22 cellular contexts compared by ENCODE assay signal in the genomic region with DNA sequence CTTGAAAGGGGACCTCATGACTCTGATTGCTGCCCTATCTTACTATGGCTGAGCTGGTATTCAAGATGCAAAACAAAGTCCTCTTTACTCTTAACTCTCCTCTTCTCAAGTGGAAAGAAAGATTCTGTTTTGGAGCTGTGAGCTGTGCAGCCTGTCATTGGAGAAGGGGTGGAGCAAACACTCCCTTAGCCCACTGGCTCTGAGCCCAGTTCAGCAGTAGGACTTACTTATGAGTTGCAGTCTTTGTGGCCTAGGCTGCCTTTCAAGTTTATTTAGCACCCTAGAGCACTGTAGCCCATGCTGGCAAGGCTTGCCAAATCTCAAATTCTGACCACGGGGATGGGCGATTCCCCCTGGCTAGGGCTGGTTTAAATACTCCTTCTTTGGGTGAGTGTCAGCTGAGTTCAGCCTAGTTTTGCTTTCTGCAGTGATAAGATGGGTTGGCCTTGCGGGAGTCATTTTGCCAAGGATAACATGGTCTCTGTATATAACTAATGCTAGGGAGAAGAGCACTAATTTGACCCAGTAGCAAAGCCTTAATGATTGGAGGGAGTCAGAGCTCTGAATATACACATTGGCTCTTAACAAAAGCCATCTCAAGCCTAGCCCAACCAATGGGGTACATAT.
DNase-seq lines count a peak whose midpoint lies in the region; ATAC-seq and TF ChIP-seq lines count a peak whose summit lies in the region.
"Had no signal": no experiment of that assay in that cellular context is flagged by ENCODE, and none has a peak within 500 bp of the region (broad histone marks: within the 10 kb centered on the region; RNA-seq: fewer than 3 reads in every experiment).

No MANE protein-coding gene starts in this region.

- DNase-seq in Right ventricle myocardium inferior (ENCODE audit: missing footprints), result peak; percentile 22
- DNase-seq in cardiac septum (ENCODE audit: low spot score), result no peak
- peak; percentile 85 for DNase-seq in astrocyte of the hippocampus (ENCODE audit: low read depth, low spot score)
- DNase-seq in mucosa of descending colon, result peak in 2 of 3 donors; percentile 27 to 51
- DNase-seq in aorta, result peak; percentile 72 to 76
- no peak for DNase-seq in nucleus accumbens (lab: John Stamatoyannopoulos, UW)
- DNase-seq: activated CD4-positive, alpha-beta T cell treated with anti-CD3 and anti-CD28 coated beads, Interleukin-2, amount 10 ng/mL, durations not matched to agents 24 days and 14 days; activated naive CD4-positive, alpha-beta T cell treated with Interleukin-2 at 50 U/mL for 16 hours; brain microvascular endothelial cell; CD8-positive, alpha-beta memory T cell; dermis blood vessel endothelial cell; head of caudate nucleus; kidney; NCI-H1436 treated with DMSO at 0.1 percent for 48 hours; NCI-H524 treated with DMSO at 0.1 percent for 48 hours; PC-3; SK-N-SH; spleen; stimulated activated naive B cell treated with anti-CD40 and anti-IgM and Interleukin-4, amounts not matched to agents 10 μg/mL and 1 μg/mL and 100 μg/mL, for 72 hours had no signal

- no peaks in the 10 kb centered on the region for H3K9me3 ChIP-seq in mucosa of descending colon
- H3K9me3 ChIP-seq in aorta (ENCODE audit: control insufficient read depth, low read length), result no peaks in the 10 kb centered on the region
- H3K9me3 ChIP-seq in gastroesophageal sphincter, result no peaks in the 10 kb centered on the region
- H3K9me3 ChIP-seq: SK-N-SH had no signal

- TF ChIP-seq EP300 in gastroesophageal sphincter (IDR thresholded peaks at IDR 0.05), result no peak

- intact Hi-C loops in Right ventricle myocardium inferior (cut with DNase I), result no loop called here
- intact Hi-C loops in cardiac septum (cut with DNase I), result no loop called here
- intact Hi-C loops in mucosa of descending colon (cut with DNase I, micrococcal nuclease), result no loop called here
- intact Hi-C loops in aorta (cut with DNase I), result no loop called here

- no peaks in the 10 kb centered on the region for H3K4me1 ChIP-seq in mucosa of descending colon (ENCODE audit: low read depth)
- peaks cover 4% of the 10 kb centered on the region in 2 donors for H3K4me1 ChIP-seq in aorta (ENCODE audit: control insufficient read depth in 1 of 2, insufficient read depth in 2 of 2, low read length in 2 of 2)
- H3K4me1 ChIP-seq in gastroesophageal sphincter, result no peaks in the 10 kb centered on the region
- H3K4me1 ChIP-seq: spleen had no signal

- no peak for TF ChIP-seq POLR2A in gastroesophageal sphincter (IDR thresholded peaks at IDR 0.05)

- H3K27me3 ChIP-seq in aorta (ENCODE audit: control insufficient read depth in 1 of 2, insufficient read depth in 2 of 2, low read length in 1 of 2) (no peaks in the 10 kb centered on the region), gastroesophageal sphincter (no peaks in the 10 kb centered on the region)
- H3K27me3 ChIP-seq: brain microvascular endothelial cell, spleen had no signal

- WGBS in aorta, 2 donors, result 2 to 6% methylated on average over 3 of the region's 3 CpGs
- no CpG with 5 or more reads among the region's 3 CpGs for WGBS in gastroesophageal sphincter (ENCODE audit: low coverage in 1 of 2), 2 donors

- H3K4me3 ChIP-seq in mucosa of descending colon (no peak overlapping the region), aorta (ENCODE audit: low read length in 2 of 2) (no peak overlapping the region), gastroesophageal sphincter (no peak overlapping the region)
- H3K4me3 ChIP-seq: spleen had no signal

- no peak for TF ChIP-seq CTCF in mucosa of descending colon (IDR thresholded peaks at IDR 0.05)
- TF ChIP-seq CTCF in gastroesophageal sphincter (IDR thresholded peaks at IDR 0.05), result no peak

- H3K27ac ChIP-seq in aorta (ENCODE audit: low read depth in 1 of 2, low read length in 2 of 2), result peak overlapping the region in 1 of 2 donors; percentile 73
- H3K27ac ChIP-seq in gastroesophageal sphincter, result no peak overlapping the region
- H3K27ac ChIP-seq: brain microvascular endothelial cell, KMS-11, spleen had no signal

- ATAC-seq in Right ventricle myocardium inferior (peak; percentile 69), mucosa of descending colon (peak; percentile 52), aorta (ENCODE audit: low FRiP score) (peak; percentile 79), GM18519 (IDR thresholded peaks at IDR 0.05; ENCODE audit: low FRiP score, unreplicated experiment) (no peak), gastroesophageal sphincter (no peak)
- ATAC-seq: PC-3; stimulated activated naive B cell treated with anti-CD40 and anti-IgM and Interleukin-4, amounts not matched to agents 10 μg/mL and 1 μg/mL and 100 μg/mL, for 72 hours had no signal

- H3K36me3 ChIP-seq in mucosa of descending colon (ENCODE audit: low read depth) (no peaks in the 10 kb centered on the region), aorta (ENCODE audit: control insufficient read depth in 1 of 2, insufficient read depth in 2 of 2, low read length in 1 of 2) (no peaks in the 10 kb centered on the region), gastroesophageal sphincter (no peaks in the 10 kb centered on the region)
- H3K36me3 ChIP-seq: brain microvascular endothelial cell, spleen had no signal

Comparison
In these comparisons a context has a peak if more than half of its experiments do, and no peak if none do; other contexts are left out.
1. DNase-seq: peak in Right ventricle myocardium inferior (single experiment), astrocyte of the hippocampus (single experiment), mucosa of descending colon (2 of 3) and aorta (2 of 2); none in cardiac septum (single experiment) and nucleus accumbens (0 of 56).
2. ATAC-seq: peak in Right ventricle myocardium inferior (single experiment), mucosa of descending colon (single experiment) and aorta (single experiment); none in GM18519 (single experiment) and gastroesophageal sphincter (single experiment).